Comparison of ENCODE assay signal across 8 cellular contexts in the genomic region with DNA sequence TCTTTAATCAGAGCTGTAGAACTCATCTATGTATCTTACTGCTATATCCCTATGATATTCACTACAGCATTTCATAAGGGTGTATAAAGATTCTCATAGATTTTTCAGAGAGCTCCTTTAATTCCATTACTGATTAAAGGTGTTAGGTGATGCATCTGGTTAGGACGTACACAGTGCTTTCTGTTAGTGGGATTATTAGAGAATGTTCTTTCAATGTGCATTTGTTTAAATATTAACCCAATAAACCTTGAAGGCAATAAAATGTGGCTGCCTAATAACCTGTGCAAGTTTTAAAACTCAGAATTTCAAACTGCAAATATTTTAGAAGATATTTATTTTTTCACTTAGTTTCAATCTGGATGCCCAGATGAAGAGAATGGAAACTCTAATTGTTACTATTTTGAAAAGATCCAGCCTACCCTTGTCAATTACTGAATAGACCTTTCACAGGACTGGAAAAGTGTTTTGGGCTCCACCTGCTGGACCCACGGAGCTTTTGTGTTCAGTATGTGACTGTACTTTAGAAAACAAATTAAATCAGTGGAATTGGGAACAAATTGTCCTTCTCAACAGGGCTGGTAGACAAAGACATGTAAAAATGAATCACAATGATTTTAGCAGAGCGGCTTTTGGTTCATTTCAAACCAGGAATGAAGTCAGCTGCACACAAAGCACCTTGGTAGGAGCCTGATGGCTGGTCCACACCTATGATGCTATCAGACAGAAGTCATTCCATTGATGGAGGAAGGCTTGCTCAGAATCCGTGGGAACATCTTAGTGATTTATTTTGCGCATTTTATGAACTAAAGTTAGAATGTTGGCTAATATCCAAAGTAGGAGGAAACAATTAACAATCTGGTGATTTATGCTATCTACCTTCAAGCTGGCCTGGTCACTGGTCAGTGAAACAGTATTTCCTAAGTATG.
A peak's percentile ranks its signal among the peaks of the same experiment; 100 is the strongest.
DNase-seq lines count a peak whose midpoint lies in the region; FAIRE-seq and TF ChIP-seq lines count a peak whose summit lies in the region.

No MANE protein-coding gene starts in this region.

- no peak overlapping the region for H3K4me3 ChIP-seq in H7 (ENCODE audit: insufficient read depth, low read depth, low read length)
- no peak overlapping the region for H3K4me3 ChIP-seq in NB4 (ENCODE audit: low read depth, low read length)

- peak; percentile 66 for TF ChIP-seq CTCF in NB4 (IDR thresholded peaks at IDR 0.05; ENCODE audit: low read depth, low read length)

- TF ChIP-seq POLR2A in NB4 (IDR thresholded peaks at IDR 0.05; ENCODE audit: extremely low read depth, insufficient read length): no peak

- DNase-seq in NCI-H1436 (lab: John Stamatoyannopoulos, UW) (peak; percentile 63), NCI-H1436 treated with DMSO at 0.1 percent for 48 hours (lab: John Stamatoyannopoulos, UW) (no peak), H7 (peak; percentile 39), NB4 (ENCODE audit: low read depth) (peak; percentile 60), cerebellum (ENCODE audit: low spot score) (peak; percentile 64), left kidney (ENCODE audit: low read depth, low spot score) (peak; percentile 83)
- peak in 2 of 3 donors; percentile 13 to 26 for DNase-seq in stimulated activated CD4-positive, alpha-beta T cell treated with anti-CD3 and anti-CD28 coated beads, TNF-alpha, amount 100 ng/mL, for 48 hours (ENCODE audit: low read depth in 3 of 3)

- no peaks in the 10 kb centered on the region for H3K36me3 ChIP-seq in H7 (replicated peaks; ENCODE audit: control insufficient read depth, insufficient read depth, low read length)

- no peaks in the 10 kb centered on the region for H3K27me3 ChIP-seq in H7 (ENCODE audit: control insufficient read depth, insufficient read depth, low read length)

- FAIRE-seq in TTC549 (lab: Jason Lieb, UNC): peak; percentile 43
